Comparison of ENCODE assay signal across 8 cellular contexts in genomic region chr9:95510610-95511231, GRCh38. TPM values are rescaled to one million over a fixed set of nuclear protein-coding genes. Genes with fewer than 3 reads are reported as not detected.
A peak's percentile ranks its signal among the peaks of the same experiment; 100 is the strongest.
DNase-seq lines count a peak whose midpoint lies in the region; ATAC-seq and TF ChIP-seq lines count a peak whose summit lies in the region.

No MANE protein-coding gene starts in this region.

- peaks cover 32% of the 10 kb centered on the region for H3K4me1 ChIP-seq in suprapubic skin

- peak overlapping the region; percentile 57 to 87 for H3K27ac Mint-ChIP-seq in activated naive CD4-positive, alpha-beta T cell treated with anti-CD3 and anti-CD28 coated beads, Interleukin-2, amount 50 U/mL, for 72 hours

- no peak for TF ChIP-seq CTCF in suprapubic skin (IDR thresholded peaks at IDR 0.05)

- peak overlapping the region; percentile 91 for H3K4me3 ChIP-seq in suprapubic skin

- H3K36me3 Mint-ChIP-seq in activated naive CD4-positive, alpha-beta T cell treated with anti-CD3 and anti-CD28 coated beads, Interleukin-2, amount 50 U/mL, for 72 hours = peaks cover 10 to 11% of the 10 kb centered on the region in 2 donors

- peak; percentile 25 to 43 for TF ChIP-seq POLR2A in suprapubic skin (IDR thresholded peaks at IDR 0.05)

- DNase-seq in GF-D8 (lab: John Stamatoyannopoulos, UW) (peak; percentile 85), HCEC 1CT (peak; percentile 98), MV-4-11 (lab: John Stamatoyannopoulos, UW) (peak; percentile 76), SK-N-DZ (ENCODE audit: low spot score) (peak; percentile 93), germinal center (ENCODE audit: low spot score) (peak; percentile 81), non-pigmented ciliary epithelial cell (ENCODE audit: low read depth) (peak; percentile 48), suprapubic skin (ENCODE audit: low spot score in 2 of 2) (peak; percentile 90 to 91)
- peak; percentile 84 to 87 for DNase-seq in activated naive CD4-positive, alpha-beta T cell treated with anti-CD3 and anti-CD28 coated beads, Interleukin-2, amount 50 U/mL, for 72 hours (ENCODE audit: low spot score in 2 of 2)

- ATAC-seq in activated naive CD4-positive, alpha-beta T cell treated with anti-CD3 and anti-CD28 coated beads, Interleukin-2, amount 50 U/mL, for 72 hours = peak; percentile 72 to 76

- no peaks in the 10 kb centered on the region for H3K9me3 Mint-ChIP-seq in activated naive CD4-positive, alpha-beta T cell treated with anti-CD3 and anti-CD28 coated beads, Interleukin-2, amount 50 U/mL, for 72 hours

- H3K27ac ChIP-seq in suprapubic skin = peak overlapping the region; percentile 89

- TF ChIP-seq EP300 in suprapubic skin (IDR thresholded peaks at IDR 0.05) = no peak

- no peaks in the 10 kb centered on the region for H3K9me3 ChIP-seq in suprapubic skin

- 2% methylated on average over 41 of the region's 78 CpGs for WGBS in suprapubic skin

- no peaks in the 10 kb centered on the region for H3K27me3 ChIP-seq in suprapubic skin

- H3K36me3 ChIP-seq in suprapubic skin = no peaks in the 10 kb centered on the region

RNA-seq across cellular contexts. Expression of gene PTCH1, which starts 6.0 kb away (rescaled TPM):
- 6.5 and 7.5 TPM in 2 replicates for polyA plus RNA-seq in SK-N-DZ (2014; cell fraction: cytosol; rRNA removed)
- 11.4 and 18.6 TPM in 2 replicates for polyA plus RNA-seq in SK-N-DZ (2014; cell fraction: nucleus; rRNA removed)
- 1 to 10 TPM; 2.7 to 7.9 TPM for total RNA-seq in activated naive CD4-positive, alpha-beta T cell treated with anti-CD3 and anti-CD28 coated beads, Interleukin-2, amount 50 U/mL, for 72 hours
- 10 to 100 TPM in 3 of 4 donors, 1 to 10 TPM in 1; 9.9 to 59.0 (median 27.9) TPM for total RNA-seq in suprapubic skin

Comparison
In these comparisons a context has a peak if more than half of its experiments do, and no peak if none do; other contexts are left out.
1. Peak in every context shown above with its lines: DNase-seq, ATAC-seq, H3K4me3 ChIP-seq and H3K27ac ChIP-seq.
2. DNase-seq: peak in every context shown above with its lines; median percentile 98 in HCEC 1CT; 93 in SK-N-DZ; 90 in suprapubic skin; 86 in activated naive CD4-positive, alpha-beta T cell treated with anti-CD3 and anti-CD28 coated beads, Interleukin-2, amount 50 U/mL, for 72 hours; 85 in GF-D8; 81 in germinal center; 76 in MV-4-11; 48 in non-pigmented ciliary epithelial cell.